In genomic region chr15:27932600-27932999, GRCh38 we compare ENCODE assay signal across 25 cellular contexts.
"Had no signal": no experiment of that assay in that cellular context is flagged by ENCODE, and none has a peak within 500 bp of the region (broad histone marks: within the 10 kb centered on the region; RNA-seq: fewer than 3 reads in every experiment).

No MANE protein-coding gene starts in this region.

- H3K27me3 ChIP-seq: suprapubic skin, testis, thyroid gland, tibial artery, tibial nerve, transverse colon, upper lobe of left lung, upper lobe of right lung, uterus, vagina had no signal

- ATAC-seq: stimulated activated effector memory CD8-positive, alpha-beta T cell treated with anti-CD3 and anti-CD28 coated beads, Interleukin-12 subunit alpha, Interleukin-12 subunit beta, amount 100 ng/mL, for 72 hours; stimulated activated memory B cell treated with anti-CD40 and anti-IgM and Interleukin-4, amounts not matched to agents 10 μg/mL and 1 μg/mL and 100 μg/mL, for 72 hours; stimulated activated naive B cell treated with anti-CD40 and anti-IgM and Interleukin-4, amounts not matched to agents 10 μg/mL and 1 μg/mL and 100 μg/mL, for 72 hours; stimulated activated naive CD8-positive, alpha-beta T cell treated with anti-CD3 and anti-CD28 coated beads, Interleukin-15, amount 100 ng/mL, for 72 hours; stimulated activated naive CD8-positive, alpha-beta T cell treated with anti-CD3 and anti-CD28 coated beads, Interleukin-15, Interleukin-2, amounts not matched to agents 100 U/mL and 50 U/mL, for 24 hours; upper lobe of right lung had no signal

- H3K27ac ChIP-seq: stomach, suprapubic skin, testis, thoracic aorta, thyroid gland, tibial artery, tibial nerve, transverse colon, upper lobe of left lung, upper lobe of right lung, uterus, vagina had no signal

- H3K36me3 ChIP-seq: stomach, suprapubic skin, thoracic aorta, thyroid gland, tibial nerve, transverse colon, upper lobe of left lung, upper lobe of right lung, uterus, vagina had no signal

- H3K9me3 ChIP-seq: testis, thyroid gland, uterus had no signal

- H3K4me1 ChIP-seq: stomach, suprapubic skin, testis, thyroid gland, tibial artery, tibial nerve, transverse colon, upper lobe of left lung, upper lobe of right lung, uterus, vagina had no signal

- H3K4me3 ChIP-seq: stomach, suprapubic skin, testis, thoracic aorta, thyroid gland, tibial artery, tibial nerve, transverse colon, upper lobe of left lung, upper lobe of right lung, uterus, vagina had no signal

- DNase-seq: stimulated activated CD4-positive, alpha-beta T cell treated with anti-CD3 and anti-CD28 coated beads, Interleukin-2, amount 100 ng/mL, for 48 hours; stimulated activated CD4-positive, alpha-beta T cell treated with anti-CD3 and anti-CD28 coated beads, Interleukin-4, amount 100 ng/mL, for 1 hour; stimulated activated CD4-positive, alpha-beta T cell treated with anti-CD3 and anti-CD28 coated beads, Interleukin-4, amount 100 ng/mL, for 24 hours; stimulated activated CD4-positive, alpha-beta T cell treated with anti-CD3 and anti-CD28 coated beads, Interleukin-4, amount 100 ng/mL, for 4 hours; stimulated activated CD8-positive, alpha-beta memory T cell treated with anti-CD3 and anti-CD28 coated beads, Interleukin-4, amount 100 ng/mL, for 48 hours; stimulated activated naive B cell treated with anti-CD40 and anti-IgM and Interleukin-4, amounts not matched to agents 10 μg/mL and 1 μg/mL and 100 μg/mL, for 72 hours; stimulated activated naive CD4-positive, alpha-beta T cell; stimulated activated naive CD4-positive, alpha-beta T cell treated with Interleukin-2 at 50 U/mL for 16 hours; stimulated activated naive CD8-positive, alpha-beta T cell treated with anti-CD3 and anti-CD28 coated beads, Interleukin-15, amount 100 ng/mL, for 72 hours; stimulated activated naive CD8-positive, alpha-beta T cell treated with anti-CD3 and anti-CD28 coated beads, Interleukin-15, Interleukin-2, amounts not matched to agents 100 U/mL and 50 U/mL, for 24 hours; stomach; testis; thyroid gland; tibial artery; transverse colon; trophoblast cell; upper lobe of left lung; upper lobe of right lung; uterus had no signal
